In the genomic region with DNA sequence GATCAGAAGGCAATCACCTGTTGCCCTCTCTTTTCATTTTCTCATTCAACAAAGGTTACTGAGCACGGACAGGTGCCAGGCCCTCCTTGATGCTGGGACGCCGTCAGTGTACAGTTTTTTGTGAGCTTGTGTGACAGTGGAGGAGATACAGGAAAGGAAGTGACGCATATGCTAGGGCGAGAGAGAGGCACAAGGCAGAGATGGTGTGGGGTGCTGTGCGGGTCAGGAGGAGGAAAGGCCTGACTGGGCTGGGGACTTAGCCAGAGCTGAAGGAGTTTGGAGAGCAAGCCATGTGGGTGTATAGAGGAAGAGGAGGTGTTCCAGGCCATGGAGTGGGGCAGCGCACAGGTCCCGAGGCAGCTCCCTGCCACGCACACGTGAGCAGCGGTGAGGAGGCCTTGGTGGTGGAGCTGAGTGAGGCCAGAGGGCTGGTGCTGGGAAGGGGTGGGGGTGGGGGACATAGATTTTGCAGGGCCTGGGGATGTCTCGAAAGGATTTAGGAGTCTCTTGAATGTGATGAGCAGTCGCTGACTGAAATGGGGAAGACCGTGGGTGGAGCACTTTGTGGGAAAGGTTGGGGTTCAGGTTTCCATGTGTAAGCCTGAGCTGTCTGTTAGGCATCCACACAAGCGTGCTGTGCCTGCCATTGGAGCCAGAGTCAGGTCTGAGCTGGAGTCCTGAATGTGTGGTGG, we compare ENCODE assay signal across 13 cellular contexts. TPM values are rescaled to one million over a fixed set of nuclear protein-coding genes. Genes with fewer than 3 reads are reported as not detected.
DNase-seq lines count a peak whose midpoint lies in the region; ATAC-seq and TF ChIP-seq lines count a peak whose summit lies in the region.
"Had no signal": no experiment of that assay in that cellular context is flagged by ENCODE, and none has a peak within 500 bp of the region (broad histone marks: within the 10 kb centered on the region; RNA-seq: fewer than 3 reads in every experiment).

No MANE protein-coding gene starts in this region.

- H3K27me3 Mint-ChIP-seq in activated T-helper 17 cell treated with anti-CD3 and anti-CD28 coated beads, Interleukin-2, amount 50 U/mL, for 72 hours, result no peaks in the 10 kb centered on the region

- peak; percentile 36 to 65 for DNase-seq in stimulated activated CD4-positive, alpha-beta T cell treated with anti-CD3 and anti-CD28 coated beads, Interleukin-15, amount 100 ng/mL, for 48 hours (ENCODE audit: low read depth in 2 of 2)
- DNase-seq in stimulated activated CD4-positive, alpha-beta T cell treated with anti-CD3 and anti-CD28 coated beads, Interleukin-4, amount 100 ng/mL, for 1 hour, result no peak
- DNase-seq in mesenteric fat pad (ENCODE audit: low spot score), result peak; percentile 67
- no peak for DNase-seq in left lobe of liver (ENCODE audit: low spot score)
- DNase-seq: caudate nucleus, DMS79, NCI-H187 treated with DMSO at 0.1 percent for 48 hours, uterus had no signal

- no peak for TF ChIP-seq EP300 in gastroesophageal sphincter (IDR thresholded peaks at IDR 0.05)

- TF ChIP-seq POLR2A in gastroesophageal sphincter (IDR thresholded peaks at IDR 0.05), result no peak

- no peak overlapping the region for H3K4me3 ChIP-seq in gastroesophageal sphincter
- H3K4me3 ChIP-seq: SK-N-MC, uterus had no signal

- peaks cover 79% of the 10 kb centered on the region for H3K36me3 Mint-ChIP-seq in activated T-helper 17 cell treated with anti-CD3 and anti-CD28 coated beads, Interleukin-2, amount 50 U/mL, for 72 hours (ENCODE audit: low read depth)

- no peak overlapping the region for H3K27ac ChIP-seq in gastroesophageal sphincter
- H3K27ac ChIP-seq: SK-N-MC, uterus had no signal

- H3K4me1 Mint-ChIP-seq in activated T-helper 17 cell treated with anti-CD3 and anti-CD28 coated beads, Interleukin-2, amount 50 U/mL, for 72 hours, result peaks cover 42% of the 10 kb centered on the region

- no peaks in the 10 kb centered on the region for H3K9me3 Mint-ChIP-seq in activated T-helper 17 cell treated with anti-CD3 and anti-CD28 coated beads, Interleukin-2, amount 50 U/mL, for 72 hours

- ATAC-seq in activated T-helper 17 cell treated with anti-CD3 and anti-CD28 coated beads, Interleukin-2, amount 50 U/mL, for 72 hours (replicated peaks), result peak; percentile 93
- no peak for ATAC-seq in GM18520 (IDR thresholded peaks at IDR 0.05; ENCODE audit: unreplicated experiment)
- ATAC-seq in HG02970 (IDR thresholded peaks at IDR 0.05; ENCODE audit: low FRiP score, unreplicated experiment), result no peak
- no peak for ATAC-seq in gastroesophageal sphincter
- no peak for ATAC-seq in left lobe of liver

- 95 to 98% methylated on average over 12 to 15 of the region's 15 CpGs for WGBS in gastroesophageal sphincter (ENCODE audit: low coverage in 1 of 2), 2 donors

- TF ChIP-seq CTCF in gastroesophageal sphincter (IDR thresholded peaks at IDR 0.05), result no peak

- peaks cover 0 to 86% of the 10 kb centered on the region in 2 donors for H3K36me3 ChIP-seq in gastroesophageal sphincter
- H3K36me3 ChIP-seq: uterus had no signal

- peaks cover 0 to 5% (median 0%) of the 10 kb centered on the region in 3 donors for H3K4me1 ChIP-seq in gastroesophageal sphincter
- H3K4me1 ChIP-seq: uterus had no signal

- no peaks in the 10 kb centered on the region for H3K9me3 ChIP-seq in gastroesophageal sphincter
- H3K9me3 ChIP-seq: uterus had no signal

- peak overlapping the region; percentile 81 for H3K4me3 Mint-ChIP-seq in activated T-helper 17 cell treated with anti-CD3 and anti-CD28 coated beads, Interleukin-2, amount 50 U/mL, for 72 hours

- H3K27ac Mint-ChIP-seq in activated T-helper 17 cell treated with anti-CD3 and anti-CD28 coated beads, Interleukin-2, amount 50 U/mL, for 72 hours, result peak overlapping the region; percentile 89

- H3K27me3 ChIP-seq in gastroesophageal sphincter, result no peaks in the 10 kb centered on the region
- H3K27me3 ChIP-seq: uterus had no signal

RNA-seq across cellular contexts. Expression of gene TRAPPC10, which starts 46.0 kb away (rescaled TPM):
- total RNA-seq in activated T-helper 17 cell treated with anti-CD3 and anti-CD28 coated beads, Interleukin-2, amount 50 U/mL, for 72 hours, result 10 to 100 TPM; 48.5 to 72.8 TPM
- total RNA-seq in mesenteric fat pad, result 44.4 TPM
- 10 to 100 TPM; 17.8 to 58.1 (median 32.4) TPM for total RNA-seq in gastroesophageal sphincter
- 21.2 TPM for total RNA-seq in left lobe of liver

RNA-seq across cellular contexts. Expression of gene PWP2, which starts 49.1 kb away (rescaled TPM):
- total RNA-seq in activated T-helper 17 cell treated with anti-CD3 and anti-CD28 coated beads, Interleukin-2, amount 50 U/mL, for 72 hours, result 10 to 100 TPM; 40.4 to 42.0 TPM
- total RNA-seq in mesenteric fat pad (3.6 TPM), gastroesophageal sphincter (1 to 10 TPM; 3.4 to 9.2 (median 6.1) TPM), left lobe of liver (4.8 TPM)

Comparison
In these comparisons a context has a peak if more than half of its experiments do, and no peak if none do; other contexts are left out.
1. DNase-seq: peak in stimulated activated CD4-positive, alpha-beta T cell treated with anti-CD3 and anti-CD28 coated beads, Interleukin-15, amount 100 ng/mL, for 48 hours (2 of 2) and mesenteric fat pad (single experiment); none in stimulated activated CD4-positive, alpha-beta T cell treated with anti-CD3 and anti-CD28 coated beads, Interleukin-4, amount 100 ng/mL, for 1 hour (single experiment) and left lobe of liver (single experiment).